In the genomic region with DNA sequence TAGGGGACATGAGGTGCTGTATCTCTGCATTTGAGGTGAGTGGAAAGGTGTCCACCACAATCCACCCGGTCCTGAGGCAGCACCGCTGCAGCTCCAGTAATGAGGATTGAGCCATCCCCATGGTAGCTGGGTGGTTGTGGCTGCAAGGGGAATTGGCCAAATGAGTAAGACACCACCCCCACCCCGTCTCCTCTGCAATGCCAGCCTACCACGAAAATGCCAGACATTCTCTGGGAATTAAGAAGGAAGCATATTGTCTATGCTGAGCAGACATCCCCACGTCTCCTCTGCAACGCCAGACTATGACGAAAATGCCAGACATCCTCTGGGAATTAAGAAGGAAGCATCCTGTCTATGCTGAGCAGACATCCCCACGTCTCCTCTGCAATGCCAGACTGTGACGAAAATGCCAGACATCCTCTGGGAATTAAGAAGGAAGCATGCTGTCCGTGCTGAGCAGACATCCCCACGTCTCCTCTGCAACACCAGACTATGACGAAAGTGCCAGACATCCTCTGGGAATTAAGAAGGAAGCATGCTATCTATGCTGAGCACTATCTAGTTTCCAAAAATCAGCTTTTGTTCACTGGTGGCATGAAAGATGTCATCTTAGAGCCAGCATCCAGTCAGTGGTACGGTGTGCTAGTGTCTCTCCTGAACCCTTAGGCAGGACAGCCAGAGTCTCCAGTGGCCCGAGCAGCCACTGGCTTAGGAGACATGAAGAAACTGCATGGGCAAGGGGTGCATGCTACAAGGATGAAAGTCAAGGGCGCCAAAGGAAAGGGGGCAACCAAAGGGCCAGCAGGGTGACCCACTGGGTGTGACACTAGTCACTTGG, we compare ENCODE assay signal across 14 cellular contexts.
"Had no signal": no experiment of that assay in that cellular context is flagged by ENCODE, and none has a peak within 500 bp of the region (broad histone marks: within the 10 kb centered on the region; RNA-seq: fewer than 3 reads in every experiment).

No MANE protein-coding gene starts in this region.

- H3K4me3 ChIP-seq: breast epithelium, prostate gland, right lobe of liver, thoracic aorta had no signal

- H3K27me3 ChIP-seq: breast epithelium, right lobe of liver had no signal

- FAIRE-seq: endometrium had no signal

- H3K4me3 Mint-ChIP-seq: activated T-helper 1 cell treated with anti-CD3 and anti-CD28 coated beads, Interleukin-12 subunit alpha, Interleukin-12 subunit beta, Interleukin-2, Interleukin-4 antibody, amounts not matched to agents 30 ng/mL and 10 ng/mL and 1 ng/mL, durations not matched to agents 14 hours and 24 hours and 36 hours; nephron; T-helper 17 cell; WTC11 had no signal

- H3K9me3 ChIP-seq: breast epithelium, prostate gland, right lobe of liver, thoracic aorta had no signal

- H3K27ac Mint-ChIP-seq: activated T-helper 1 cell treated with anti-CD3 and anti-CD28 coated beads, Interleukin-12 subunit alpha, Interleukin-12 subunit beta, Interleukin-2, Interleukin-4 antibody, amounts not matched to agents 30 ng/mL and 10 ng/mL and 1 ng/mL, durations not matched to agents 14 hours and 24 hours and 36 hours; nephron; T-helper 17 cell; WTC11 had no signal

- H3K36me3 ChIP-seq: breast epithelium, prostate gland, right lobe of liver, thoracic aorta had no signal

- H3K4me1 Mint-ChIP-seq: nephron, T-helper 17 cell had no signal

- H3K27ac ChIP-seq: breast epithelium, prostate gland, right lobe of liver, thoracic aorta had no signal

- ATAC-seq: esophagus mucosa, left ventricle myocardium superior, T-helper 17 cell, WTC11 had no signal

- H3K4me1 ChIP-seq: breast epithelium, prostate gland, right lobe of liver had no signal

- DNase-seq: activated CD4-positive, alpha-beta T cell treated with anti-CD3 and anti-CD28 coated beads for 4 hours; activated CD8-positive, alpha-beta memory T cell treated with anti-CD3 and anti-CD28 coated beads, Interleukin-2, amount 50 U/mL, for 48 hours; activated naive CD4-positive, alpha-beta T cell treated with Interleukin-2 at 50 U/mL for 16 hours; left ventricle myocardium superior; right lobe of liver; T-helper 17 cell had no signal

- H3K27me3 Mint-ChIP-seq: T-helper 17 cell had no signal
